In genomic region chr1:244391761-244392160, GRCh38 we compare ENCODE assay signal across 23 cellular contexts. TPM values are rescaled to one million over a fixed set of nuclear protein-coding genes. Genes with fewer than 3 reads are reported as not detected.
DNase-seq lines count a peak whose midpoint lies in the region; ATAC-seq, FAIRE-seq and TF ChIP-seq lines count a peak whose summit lies in the region.
"Had no signal": no experiment of that assay in that cellular context is flagged by ENCODE, and none has a peak within 500 bp of the region (broad histone marks: within the 10 kb centered on the region; RNA-seq: fewer than 3 reads in every experiment).

No MANE protein-coding gene starts in this region.

- BruUV-seq in HepG2 (replicated peaks; lab: Mats Ljungman, UMichigan) = no TSS peak

- H3K27me3 ChIP-seq in HepG2 (ENCODE audit: control insufficient read depth in 1 of 2, insufficient read depth in 2 of 2, low read length in 2 of 2) (no peaks in the 10 kb centered on the region), prostate gland (replicated peaks; ENCODE audit: insufficient read depth) (no peaks in the 10 kb centered on the region)
- H3K27me3 ChIP-seq: heart left ventricle, ovary, Peyer's patch had no signal

- CTCF ChIA-PET in HepG2 (lab: Yijun Ruan, JAX; ENCODE audit: low intra/inter-chr PET ratio, low total read pairs) = no interaction called here

- no peak overlapping the region for H2AFZ ChIP-seq in HepG2 (ENCODE audit: low read length)

- no peak for TF ChIP-seq EP300 in HepG2 (IDR thresholded peaks at IDR 0.05; ENCODE audit: low read depth in 2 of 2, low read length in 2 of 2)
- TF ChIP-seq EP300 in HepG2 (CRISPR knock-in tag; IDR thresholded peaks at IDR 0.05; ENCODE audit: borderline replicate concordance) = no peak

- H3K4me2 ChIP-seq in HepG2 (ENCODE audit: low read depth, low read length) = no peak overlapping the region

- H3K4me1 ChIP-seq in HepG2 (ENCODE audit: insufficient read depth, low read length) (peaks cover 9% of the 10 kb centered on the region; the same call in 1 of the 2 replicates), prostate gland (replicated peaks) (no peaks in the 10 kb centered on the region)
- H3K4me1 ChIP-seq: heart left ventricle, left ventricle myocardium inferior, Peyer's patch had no signal

- 87% methylated on average over 5 of the region's 5 CpGs for WGBS in HepG2 (ENCODE audit: low lambda C conversion rate)
- 96% methylated on average over 5 of the region's 5 CpGs for WGBS in prostate gland

- no peaks in the 10 kb centered on the region for H4K20me1 ChIP-seq in HepG2 (ENCODE audit: insufficient read depth, low read length)

- in situ Hi-C loops in HepG2 (cut with HindIII; ENCODE audit: extremely low pct_ligation_motif_present, low pct_unique_long_range_greater_than_20kb) = no loop called here

- no peaks in the 10 kb centered on the region for H3K36me3 ChIP-seq in HepG2 (replicated peaks in 1 of 2; ENCODE audit: control insufficient read depth in 1 of 2, insufficient read depth in 2 of 2, low read length in 2 of 2)
- no peaks in the 10 kb centered on the region for H3K36me3 ChIP-seq in prostate gland
- H3K36me3 ChIP-seq: heart left ventricle, left ventricle myocardium inferior, ovary, Peyer's patch, thoracic aorta had no signal

- TF ChIP-seq CTCF in epithelial cell of proximal tubule (conservative IDR thresholded peaks at IDR 0.05; ENCODE audit: low read depth, low read length) (peak; percentile 16), HepG2 (CRISPR knock-in tag; IDR thresholded peaks at IDR 0.05) (no peak), prostate gland (IDR thresholded peaks at IDR 0.05) (no peak)

- intact Hi-C loops in HepG2 (cut with micrococcal nuclease; ENCODE audit: unreplicated experiment) (no loop called here), prostate gland (cut with DNase I) (no loop called here)

- POLR2A ChIA-PET in HepG2 (lab: Yijun Ruan, JAX) = no interaction called here

- H3K27ac ChIP-seq in HepG2 (ENCODE audit: extremely low read length, insufficient read depth, low read length) (no peak overlapping the region), prostate gland (no peak overlapping the region)
- H3K27ac ChIP-seq: coronary artery, heart left ventricle, left ventricle myocardium inferior, ovary, thoracic aorta had no signal

- DNase-seq in DMS53 treated with DMSO at 0.1 percent for 48 hours (lab: John Stamatoyannopoulos, UW; ENCODE audit: unreplicated experiment) = peak; percentile 32
- DNase-seq in NCI-H226 = peak; percentile 77
- peak; percentile 99 for DNase-seq in epithelial cell of proximal tubule (ENCODE audit: low read depth)
- peak; percentile 32 for DNase-seq in HepG2 (ENCODE audit: low spot score)
- DNase-seq in central memory CD4-positive, alpha-beta T cell = no peak
- DNase-seq in stimulated activated naive CD4-positive, alpha-beta T cell (lab: John Stamatoyannopoulos, UW) = no peak
- no peak for DNase-seq in NCI-H526 (lab: John Stamatoyannopoulos, UW)
- no peak for DNase-seq in prostate gland (ENCODE audit: low spot score)
- DNase-seq: activated CD8-positive, alpha-beta memory T cell treated with anti-CD3 and anti-CD28 coated beads for 24 hours; amygdala; GF-D8; GOT3; heart left ventricle; left ventricle myocardium inferior; MV-4-11; NCI-H2081 treated with DMSO at 0.1 percent for 48 hours; ovary; Peyer's patch; stimulated activated CD4-positive, alpha-beta T cell treated with anti-CD3 and anti-CD28 coated beads, Interleukin-4, amount 100 ng/mL, for 1 hour; T-cell had no signal

- H3K79me2 ChIP-seq in HepG2 (ENCODE audit: insufficient read depth, low read length) = no peaks in the 10 kb centered on the region

- H3K9me3 ChIP-seq in HepG2 (ENCODE audit: low read length) (no peaks in the 10 kb centered on the region), prostate gland (no peaks in the 10 kb centered on the region)
- H3K9me3 ChIP-seq: heart left ventricle, left ventricle myocardium inferior, ovary, Peyer's patch, thoracic aorta had no signal

- no peak for TF ChIP-seq POLR2A in HepG2 (IDR thresholded peaks at IDR 0.05; ENCODE audit: insufficient read depth in 1 of 2, low read depth in 2 of 2, low read length in 2 of 2)
- no peak for TF ChIP-seq POLR2A in prostate gland (IDR thresholded peaks at IDR 0.05)

- peak; percentile 55 for ATAC-seq in HepG2
- ATAC-seq: activated T-helper 17 cell treated with anti-CD3 and anti-CD28 coated beads, Interleukin-2, amount 50 U/mL, for 72 hours; heart left ventricle; T-cell had no signal

- TF ChIP-seq RAD21 in HepG2 (CRISPR knock-in tag; IDR thresholded peaks at IDR 0.05) = no peak

- no peak overlapping the region for H3K9ac ChIP-seq in HepG2 (ENCODE audit: insufficient read depth, low read depth, low read length)

- no peak overlapping the region for H3K4me3 ChIP-seq in epithelial cell of proximal tubule (ENCODE audit: low read depth, low read length)
- no peak overlapping the region for H3K4me3 ChIP-seq in HepG2 (replicated peaks in 1 of 3; ENCODE audit: insufficient read depth in 1 of 3, low read depth in 2 of 3, low read length in 3 of 3)
- no peak overlapping the region for H3K4me3 ChIP-seq in prostate gland
- H3K4me3 ChIP-seq: coronary artery, heart left ventricle, left ventricle myocardium inferior, ovary, Peyer's patch, thoracic aorta had no signal

- no peak for FAIRE-seq in HepG2 (lab: Jason Lieb, UNC)

TF ChIP-seq in HepG2, 621 proteins besides CTCF, POLR2A, EP300 and RAD21:
- TF ChIP-seq MAX (IDR thresholded peaks at IDR 0.05) = no peak
- no peak for TF ChIP-seq FLYWCH1 (CRISPR knock-in tag; IDR thresholded peaks at IDR 0.05)
- no peak for TF ChIP-seq CHD2 (IDR thresholded peaks at IDR 0.05; ENCODE audit: low read depth, low read length)
- no peak for TF ChIP-seq FOXA1 (IDR thresholded peaks at IDR 0.05)
- no peak for TF ChIP-seq FOXA1 (CRISPR knock-in tag; IDR thresholded peaks at IDR 0.05)
- TF ChIP-seq POGK (CRISPR knock-in tag; conservative IDR thresholded peaks at IDR 0.05) = no peak

RNA-seq across cellular contexts. Expression of gene ADSS2, which starts 59.9 kb away (rescaled TPM):
- total RNA-seq in epithelial cell of proximal tubule (40.9 and 46.9 TPM in 2 replicates), HepG2 (2016; rRNA removed; fragmentation: Illumina TruSeq; extraction: Trizol) (43.4 and 63.3 TPM in 2 replicates), prostate gland (10 to 100 TPM; 42.5 to 43.2 TPM)
- total RNA-seq in HepG2 (2016; cell fraction: cytosol; rRNA removed; fragmentation: Illumina TruSeq; extraction: Trizol; ENCODE audit: low read depth) = 11.6 and 14.5 TPM in 2 replicates
- total RNA-seq in HepG2 (2016; cell fraction: insoluble cytoplasmic fraction; rRNA removed; fragmentation: Illumina TruSeq; extraction: Trizol) = 47.0 and 64.0 TPM in 2 replicates
- 23.6 and 26.8 TPM in 2 replicates for total RNA-seq in HepG2 (2016; cell fraction: membrane; rRNA removed; fragmentation: Illumina TruSeq; extraction: Trizol)
- 27.5 and 30.7 TPM in 2 replicates for total RNA-seq in HepG2 (2016; cell fraction: nucleus; rRNA removed; fragmentation: Illumina TruSeq; extraction: Trizol)
- polyA plus RNA-seq in HepG2 (2011; rRNA removed) = 11.7 and 15.1 TPM in 2 replicates
- polyA plus RNA-seq in HepG2 (2011; cell fraction: cytosol; rRNA removed) = 7.7 and 10.1 TPM in 2 replicates
- 5.4 and 8.1 TPM in 2 replicates for polyA plus RNA-seq in HepG2 (2011; cell fraction: nucleus; rRNA removed)
- polyA plus RNA-seq in HepG2 (2012) = 21.7 and 29.2 TPM in 2 replicates
- polyA plus RNA-seq in HepG2 (2016; cell fraction: cytosol; fragmentation: Illumina TruSeq; extraction: Trizol; ENCODE audit: low read depth) = 5.4 and 6.0 TPM in 2 replicates
- polyA plus RNA-seq in HepG2 (2016; cell fraction: insoluble cytoplasmic fraction; fragmentation: Illumina TruSeq; extraction: Trizol; ENCODE audit: low read depth) = 54.5 and 59.4 TPM in 2 replicates
- polyA plus RNA-seq in HepG2 (2016; cell fraction: membrane; fragmentation: Illumina TruSeq; extraction: Trizol; ENCODE audit: low read depth) = 12.4 and 14.9 TPM in 2 replicates
- polyA plus RNA-seq in HepG2 (2016; cell fraction: nucleus; fragmentation: Illumina TruSeq; extraction: Trizol; ENCODE audit: insufficient read depth, low read depth) = 30.0 and 30.6 TPM in 2 replicates
- 6.8 and 9.4 TPM in 2 replicates for polyA minus RNA-seq in HepG2 (2011; rRNA and poly(A)+ RNA removed; ENCODE audit: low replicate concordance)
- polyA minus RNA-seq in HepG2 (2011; cell fraction: cytosol; rRNA and poly(A)+ RNA removed) = 14.9 and 15.1 TPM in 2 replicates
- 27.2 and 30.6 TPM in 2 replicates for polyA minus RNA-seq in HepG2 (2011; cell fraction: nucleus; rRNA and poly(A)+ RNA removed)

Comparison
In these comparisons a context has a peak if more than half of its experiments do, and no peak if none do; other contexts are left out.
1. DNase-seq: peak in DMS53 treated with DMSO at 0.1 percent for 48 hours (single experiment), NCI-H226 (single experiment), epithelial cell of proximal tubule (single experiment) and HepG2 (single experiment); none in central memory CD4-positive, alpha-beta T cell (single experiment), stimulated activated naive CD4-positive, alpha-beta T cell (0 of 6), NCI-H526 (0 of 2) and prostate gland (single experiment).